In the genomic region with DNA sequence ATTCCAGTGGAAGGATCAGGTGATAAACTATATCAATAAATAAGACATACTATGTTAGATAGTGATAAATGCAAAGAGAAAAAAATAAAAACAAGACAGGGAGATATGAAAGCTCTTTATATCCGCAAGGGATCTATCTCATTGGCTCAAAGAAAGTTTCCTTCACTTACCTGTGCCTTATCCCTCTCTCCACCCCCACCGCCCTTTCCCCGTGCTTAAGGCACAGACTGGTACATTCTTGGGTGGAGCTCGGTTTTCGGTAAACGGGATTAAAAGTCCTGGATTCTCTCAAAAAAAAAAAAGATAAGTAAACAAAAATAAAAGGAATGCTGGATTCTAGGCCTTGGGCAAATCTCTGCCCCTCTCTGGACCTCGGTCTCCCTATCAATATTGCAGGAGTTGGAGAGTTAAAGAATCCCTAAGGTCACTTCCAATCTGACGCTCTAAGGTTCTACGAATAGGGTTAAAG, we compare ENCODE assay signal across 8 cellular contexts. TPM values are rescaled to one million over a fixed set of nuclear protein-coding genes. Genes with fewer than 3 reads are reported as not detected.
DNase-seq lines count a peak whose midpoint lies in the region; ATAC-seq and TF ChIP-seq lines count a peak whose summit lies in the region.

No MANE protein-coding gene starts in this region.

- peak overlapping the region; percentile 77 for H3K9ac ChIP-seq in mucosa of stomach (ENCODE audit: low read length)

- peaks cover 0 to 11% of the 10 kb centered on the region in 2 donors for H3K4me1 ChIP-seq in breast epithelium
- peaks cover 19% of the 10 kb centered on the region for H3K4me1 ChIP-seq in mucosa of stomach (ENCODE audit: control insufficient read depth, insufficient read depth, low read length)

- H3K36me3 ChIP-seq in breast epithelium (no peaks in the 10 kb centered on the region), mucosa of stomach (ENCODE audit: control insufficient read depth, insufficient read depth, low read length) (no peaks in the 10 kb centered on the region)

- intact Hi-C loops in breast epithelium (cut with DNase I; ENCODE audit: low total_unique reads): no loop called here

- H3K27me3 ChIP-seq in HL-60 (ENCODE audit: insufficient read depth, poor library complexity, severe bottlenecking) (no peaks in the 10 kb centered on the region), breast epithelium (no peaks in the 10 kb centered on the region), mucosa of stomach (ENCODE audit: control insufficient read depth, insufficient read depth, low read length) (no peaks in the 10 kb centered on the region)

- peak overlapping the region; percentile 94 for H3K27ac ChIP-seq in 22Rv1
- peak overlapping the region; percentile 71 for H3K27ac ChIP-seq in HL-60 (replicated peaks)
- H3K27ac ChIP-seq in breast epithelium: peak overlapping the region; percentile 96 to 97

- DNase-seq in HL-60 (ENCODE audit: low read depth in 1 of 2, low spot score in 1 of 2) (no peak), breast epithelium (ENCODE audit: low spot score in 2 of 2) (peak in 1 of 2 donors; percentile 47), AML-193 (lab: John Stamatoyannopoulos, UW) (no peak)

- H3K4me3 ChIP-seq in HL-60 (replicated peaks; ENCODE audit: insufficient read depth, low read length): peak overlapping the region; percentile 24
- H3K4me3 ChIP-seq in breast epithelium: peak overlapping the region; percentile 77 to 94 (median 93)
- H3K4me3 ChIP-seq in mucosa of stomach (ENCODE audit: low read length): no peak overlapping the region

- TF ChIP-seq CTCF in 22Rv1 (IDR thresholded peaks at IDR 0.05) (no peak), HL-60 (IDR thresholded peaks at IDR 0.05; ENCODE audit: insufficient read depth, low read length) (no peak), breast epithelium (IDR thresholded peaks at IDR 0.05) (no peak)

- no peak for ATAC-seq in GM19328 (IDR thresholded peaks at IDR 0.05; ENCODE audit: unreplicated experiment)
- no peak for ATAC-seq in GM18498 (IDR thresholded peaks at IDR 0.05; ENCODE audit: unreplicated experiment)
- no peak for ATAC-seq in HG02852 (IDR thresholded peaks at IDR 0.05; ENCODE audit: unreplicated experiment)

- TF ChIP-seq POLR2A in breast epithelium (IDR thresholded peaks at IDR 0.05): no peak

- H3K9me3 ChIP-seq in breast epithelium: no peaks in the 10 kb centered on the region
- H3K9me3 ChIP-seq in mucosa of stomach (ENCODE audit: control insufficient read depth, low read length): no peaks in the 10 kb centered on the region

RNA-seq across cellular contexts. Expression of a gene that starts 0.6 kb away (rescaled TPM):
- total RNA-seq in breast epithelium: 10 to 100 TPM; 14.1 to 30.4 (median 21.0) TPM

RNA-seq across cellular contexts. Expression of a gene that starts 2.0 kb away (rescaled TPM):
- 10 to 100 TPM; 12.5 to 15.8 (median 13.4) TPM for total RNA-seq in breast epithelium

RNA-seq across cellular contexts. Expression of a gene that starts 50.2 kb away (rescaled TPM):
- not detected for total RNA-seq in breast epithelium

RNA-seq across cellular contexts. Expression of a gene that starts 58.8 kb away (rescaled TPM):
- total RNA-seq in breast epithelium: under 1 TPM; 0.29 to 0.33 (median 0.32) TPM
